In the genomic region with DNA sequence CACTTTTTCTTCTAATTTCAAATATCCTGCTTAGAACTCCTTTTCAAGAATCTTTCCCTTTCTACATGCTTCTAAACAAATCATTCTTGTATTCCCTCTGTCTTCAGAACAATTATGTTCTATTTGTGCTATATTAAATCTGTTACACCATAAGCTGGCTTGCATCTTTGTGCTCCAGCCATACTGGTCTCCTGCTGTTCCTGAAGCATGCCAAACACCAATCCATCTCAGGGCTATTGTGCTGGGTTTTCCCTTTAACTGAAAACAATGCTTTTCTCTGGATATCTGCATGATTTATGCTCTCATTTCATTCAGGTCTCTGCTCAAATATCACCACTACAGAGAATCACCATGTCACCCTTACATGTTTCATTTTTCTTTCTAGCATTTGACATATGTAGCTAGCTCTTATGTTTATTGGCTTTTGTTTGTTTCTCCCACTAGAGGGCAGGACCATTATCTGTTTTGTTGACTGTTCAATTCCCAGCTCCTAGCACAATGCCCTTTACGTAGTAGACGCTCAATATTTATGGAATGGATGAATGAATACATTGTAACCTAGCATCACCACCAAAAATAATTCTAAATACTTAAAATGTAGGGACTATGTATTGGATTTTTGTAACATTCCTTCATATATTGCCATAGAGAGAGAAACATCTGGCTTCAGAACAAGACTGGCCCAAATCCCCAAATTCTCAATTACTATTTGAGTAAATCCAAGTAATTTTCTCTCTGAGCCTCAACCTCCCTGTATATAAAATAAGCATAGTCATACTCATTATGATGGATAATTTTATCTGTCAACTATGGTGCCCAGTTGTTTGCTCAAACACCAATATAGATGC, we compare ENCODE assay signal across 9 cellular contexts.
DNase-seq lines count a peak whose midpoint lies in the region; ATAC-seq and TF ChIP-seq lines count a peak whose summit lies in the region.
"Had no signal": no experiment of that assay in that cellular context is flagged by ENCODE, and none has a peak within 500 bp of the region (broad histone marks: within the 10 kb centered on the region; RNA-seq: fewer than 3 reads in every experiment).

No MANE protein-coding gene starts in this region.

- no peaks in the 10 kb centered on the region for H3K36me3 ChIP-seq in neuron (ENCODE audit: insufficient read depth, low read length)
- H3K36me3 ChIP-seq: upper lobe of right lung had no signal

- H3K4me1 ChIP-seq in neuron (ENCODE audit: insufficient read depth, low read length), result peaks cover 3% of the 10 kb centered on the region
- H3K4me1 ChIP-seq: upper lobe of right lung had no signal

- no peaks in the 10 kb centered on the region for H3K27me3 ChIP-seq in neuron (ENCODE audit: insufficient read depth, low read length)
- H3K27me3 ChIP-seq: upper lobe of right lung had no signal

- ATAC-seq in GM18867 (IDR thresholded peaks at IDR 0.05; ENCODE audit: unreplicated experiment), result peak; percentile 79
- no peak for ATAC-seq in HG03025 (IDR thresholded peaks at IDR 0.05; ENCODE audit: low FRiP score, unreplicated experiment)
- ATAC-seq: upper lobe of right lung had no signal

- H3K36me3 Mint-ChIP-seq in activated naive CD8-positive, alpha-beta T cell treated with anti-CD3 and anti-CD28 coated beads for 36 hours, result no peaks in the 10 kb centered on the region

- H3K4me3 ChIP-seq in astrocyte of the spinal cord (ENCODE audit: low read depth, low read length), result no peak overlapping the region
- H3K4me3 ChIP-seq in neuron (ENCODE audit: low read length), result no peak overlapping the region
- H3K4me3 ChIP-seq: upper lobe of right lung had no signal

- peak; percentile 45 for TF ChIP-seq CTCF in astrocyte of the spinal cord (IDR thresholded peaks at IDR 0.05; ENCODE audit: low read depth, low read length)

- peaks cover 2% of the 10 kb centered on the region for H3K9me3 Mint-ChIP-seq in activated naive CD8-positive, alpha-beta T cell treated with anti-CD3 and anti-CD28 coated beads for 36 hours

- H3K4me1 Mint-ChIP-seq in activated naive CD8-positive, alpha-beta T cell treated with anti-CD3 and anti-CD28 coated beads for 36 hours, result no peaks in the 10 kb centered on the region

- no peaks in the 10 kb centered on the region for H3K27me3 Mint-ChIP-seq in activated naive CD8-positive, alpha-beta T cell treated with anti-CD3 and anti-CD28 coated beads for 36 hours

- DNase-seq in NCI-H187 (lab: John Stamatoyannopoulos, UW), result peak; percentile 8 to 14
- peak; percentile 17 for DNase-seq in astrocyte of the spinal cord (ENCODE audit: low read depth, low spot score)
- no peak for DNase-seq in occipital lobe (lab: John Stamatoyannopoulos, UW)
- DNase-seq in activated naive CD8-positive, alpha-beta T cell treated with anti-CD3 and anti-CD28 coated beads for 36 hours, result no peak
- no peak for DNase-seq in T-helper 2 cell
- DNase-seq: upper lobe of right lung had no signal

- H3K4me3 Mint-ChIP-seq in activated naive CD8-positive, alpha-beta T cell treated with anti-CD3 and anti-CD28 coated beads for 36 hours, result no peak overlapping the region

- H2AFZ ChIP-seq in neuron (ENCODE audit: low read depth, low read length), result peak overlapping the region; percentile 11

- in situ Hi-C loops in astrocyte of the spinal cord (cut with HindIII; ENCODE audit: low sequenced_read_pairs), result no loop called here

- no peak overlapping the region for H3K27ac Mint-ChIP-seq in activated naive CD8-positive, alpha-beta T cell treated with anti-CD3 and anti-CD28 coated beads for 36 hours

- H3K9me3 ChIP-seq in neuron (ENCODE audit: low read length), result no peaks in the 10 kb centered on the region
- H3K9me3 ChIP-seq: upper lobe of right lung had no signal

Comparison
In these comparisons a context has a peak if more than half of its experiments do, and no peak if none do; other contexts are left out.
1. DNase-seq: peak in NCI-H187 (2 of 2) and astrocyte of the spinal cord (single experiment); none in occipital lobe (single experiment), activated naive CD8-positive, alpha-beta T cell treated with anti-CD3 and anti-CD28 coated beads for 36 hours (single experiment) and T-helper 2 cell (0 of 5).